16 cellular contexts compared by ENCODE assay signal in genomic region chr1:30198805-30199403, GRCh38.
DNase-seq lines count a peak whose midpoint lies in the region; ATAC-seq and TF ChIP-seq lines count a peak whose summit lies in the region.
"Had no signal": no experiment of that assay in that cellular context is flagged by ENCODE, and none has a peak within 500 bp of the region (broad histone marks: within the 10 kb centered on the region; RNA-seq: fewer than 3 reads in every experiment).

No MANE protein-coding gene starts in this region.

- no peak overlapping the region for H3K27ac ChIP-seq in GM23248
- H3K27ac ChIP-seq: BLaER1 treated with 17β-estradiol and CSF1 and Interleukin-3, amounts not matched to agents 10 nM and 100 nM had no signal

- no peaks in the 10 kb centered on the region for H3K9me3 Mint-ChIP-seq in stimulated activated effector memory CD8-positive, alpha-beta T cell treated with anti-CD3 and anti-CD28 coated beads, Interleukin-12 subunit alpha, Interleukin-12 subunit beta, amount 100 ng/mL, for 72 hours
- H3K9me3 Mint-ChIP-seq: CD8-positive, alpha-beta T cell had no signal

- CTCF ChIA-PET in HEK293T (lab: Yijun Ruan, JAX), result no interaction called here

- no peaks in the 10 kb centered on the region for H3K27me3 ChIP-seq in GM23248 (replicated peaks; ENCODE audit: insufficient read depth)
- H3K27me3 ChIP-seq: BLaER1 treated with 17β-estradiol and CSF1 and Interleukin-3, amounts not matched to agents 10 nM and 100 nM had no signal

- in situ Hi-C loops in GM23248 (cut with MboI), result no loop called here

- peak overlapping the region; percentile 87 for H3K27ac Mint-ChIP-seq in T-helper 17 cell
- peak overlapping the region; percentile 14 for H3K27ac Mint-ChIP-seq in stimulated activated effector memory CD8-positive, alpha-beta T cell treated with anti-CD3 and anti-CD28 coated beads, Interleukin-12 subunit alpha, Interleukin-12 subunit beta, amount 100 ng/mL, for 72 hours
- H3K27ac Mint-ChIP-seq: B cell; CD8-positive, alpha-beta T cell; IgD-negative memory B cell had no signal

- no peaks in the 10 kb centered on the region for H3K9me2 ChIP-seq in GM23248 (ENCODE audit: insufficient read depth)

- no peak overlapping the region for H3K4me3 ChIP-seq in GM23248
- H3K4me3 ChIP-seq: BLaER1 treated with 17β-estradiol and CSF1 and Interleukin-3, amounts not matched to agents 10 nM and 100 nM; HAP-1 had no signal

- no peaks in the 10 kb centered on the region for H3K9me3 ChIP-seq in T-helper 17 cell (ENCODE audit: control insufficient read depth, low read length, poor library complexity, severe bottlenecking)
- peaks cover 3% of the 10 kb centered on the region for H3K9me3 ChIP-seq in GM23248 (ENCODE audit: low read depth)
- H3K9me3 ChIP-seq: HAP-1 had no signal

- peaks cover 26% of the 10 kb centered on the region for H3K4me1 Mint-ChIP-seq in T-helper 17 cell
- H3K4me1 Mint-ChIP-seq in stimulated activated effector memory CD8-positive, alpha-beta T cell treated with anti-CD3 and anti-CD28 coated beads, Interleukin-12 subunit alpha, Interleukin-12 subunit beta, amount 100 ng/mL, for 72 hours, result peaks cover 22% of the 10 kb centered on the region
- H3K4me1 Mint-ChIP-seq: B cell, IgD-negative memory B cell had no signal

- H3K36me3 Mint-ChIP-seq in T-helper 17 cell (ENCODE audit: low read depth), result peaks cover 2% of the 10 kb centered on the region
- no peaks in the 10 kb centered on the region for H3K36me3 Mint-ChIP-seq in stimulated activated effector memory CD8-positive, alpha-beta T cell treated with anti-CD3 and anti-CD28 coated beads, Interleukin-12 subunit alpha, Interleukin-12 subunit beta, amount 100 ng/mL, for 72 hours
- H3K36me3 Mint-ChIP-seq: CD8-positive, alpha-beta T cell; IgD-negative memory B cell had no signal

- H3K79me2 ChIP-seq in GM23248 (ENCODE audit: insufficient read depth), result no peaks in the 10 kb centered on the region

- H3K9ac ChIP-seq in GM23248, result no peak overlapping the region
- H3K9ac ChIP-seq: BLaER1 treated with 17β-estradiol and CSF1 and Interleukin-3, amounts not matched to agents 10 nM and 100 nM had no signal

- H3K4me2 ChIP-seq in GM23248 (ENCODE audit: unreplicated experiment), result no peak overlapping the region
- H3K4me2 ChIP-seq: BLaER1 treated with 17β-estradiol and CSF1 and Interleukin-3, amounts not matched to agents 10 nM and 100 nM had no signal

- no peaks in the 10 kb centered on the region for H3K36me3 ChIP-seq in GM23248 (ENCODE audit: low read depth)
- H3K36me3 ChIP-seq: BLaER1 treated with 17β-estradiol and CSF1 and Interleukin-3, amounts not matched to agents 10 nM and 100 nM; HAP-1 had no signal

- H3K4me3 Mint-ChIP-seq in T-helper 17 cell, result no peak overlapping the region
- no peak overlapping the region for H3K4me3 Mint-ChIP-seq in stimulated activated effector memory CD8-positive, alpha-beta T cell treated with anti-CD3 and anti-CD28 coated beads, Interleukin-12 subunit alpha, Interleukin-12 subunit beta, amount 100 ng/mL, for 72 hours
- H3K4me3 Mint-ChIP-seq: B cell; CD8-positive, alpha-beta T cell; IgD-negative memory B cell had no signal

- H4K20me1 ChIP-seq in GM23248 (ENCODE audit: insufficient read depth), result no peaks in the 10 kb centered on the region
- H4K20me1 ChIP-seq: BLaER1 treated with 17β-estradiol and CSF1 and Interleukin-3, amounts not matched to agents 10 nM and 100 nM had no signal

- peaks cover 9% of the 10 kb centered on the region for H3K4me1 ChIP-seq in GM23248 (ENCODE audit: insufficient read depth)
- H3K4me1 ChIP-seq: HAP-1 had no signal

- POLR2A ChIA-PET in HEK293T (lab: Yijun Ruan, JAX), result no interaction called here

- WGBS in GM23248 (ENCODE audit: low coverage in 1 of 2, low lambda C conversion rate in 2 of 2, missing lambda C conversion rate in 2 of 2), 2 experiments, result 36 to 45% methylated on average over 6 of the region's 6 CpGs

- peak; percentile 6 for DNase-seq in HEK293T (ENCODE audit: extremely low spot score)
- no peak for DNase-seq in T-helper 17 cell
- DNase-seq in left kidney (ENCODE audit: low read depth, low spot score), result peak; percentile 72
- no peak for DNase-seq in stimulated activated effector memory CD8-positive, alpha-beta T cell treated with anti-CD3 and anti-CD28 coated beads, Interleukin-12 subunit alpha, Interleukin-12 subunit beta, amount 100 ng/mL, for 72 hours (ENCODE audit: low spot score in 2 of 2)
- DNase-seq in stimulated activated CD4-positive, alpha-beta T cell treated with anti-CD3 and anti-CD28 coated beads, Interleukin-2, amount 100 ng/mL, for 48 hours, result no peak
- DNase-seq in GM23248, result no peak
- DNase-seq: Calu3, DMS79 treated with DMSO at 0.1 percent for 48 hours, GF-D8 had no signal

- H3F3A ChIP-seq in GM23248 (ENCODE audit: insufficient read depth), result no peaks in the 10 kb centered on the region

- H2AFZ ChIP-seq in GM23248, result no peak overlapping the region

- ATAC-seq in T-helper 17 cell, result no peak
- ATAC-seq in stimulated activated effector memory CD8-positive, alpha-beta T cell treated with anti-CD3 and anti-CD28 coated beads, Interleukin-12 subunit alpha, Interleukin-12 subunit beta, amount 100 ng/mL, for 72 hours, result no peak
- ATAC-seq in GM21576 (IDR thresholded peaks at IDR 0.05; ENCODE audit: unreplicated experiment), result no peak
- ATAC-seq: CD8-positive, alpha-beta T cell; HepG2 had no signal

- no peaks in the 10 kb centered on the region for H3K27me3 Mint-ChIP-seq in T-helper 17 cell

TF ChIP-seq in HEK293T, 16 proteins besides CTCF, POLR2A, EP300 and RAD21:
- TF ChIP-seq SUZ12 (IDR thresholded peaks at IDR 0.05), result no peak
- no peak for TF ChIP-seq CTBP1 (IDR thresholded peaks at IDR 0.05; ENCODE audit: borderline replicate concordance)
- TF ChIP-seq BHLHE40 (IDR thresholded peaks at IDR 0.05; ENCODE audit: borderline replicate concordance), result no peak
- no peak for TF ChIP-seq FOXA1 (IDR thresholded peaks at IDR 0.05)
- no peak for TF ChIP-seq ARNT (IDR thresholded peaks at IDR 0.05)
- TF ChIP-seq LEF1 (IDR thresholded peaks at IDR 0.05; ENCODE audit: borderline replicate concordance), result no peak
- TF ChIP-seq SP1 (IDR thresholded peaks at IDR 0.05), result no peak
- TF ChIP-seq L3MBTL2 (conservative IDR thresholded peaks at IDR 0.05), result no peak
- TF ChIP-seq ZNF384 (IDR thresholded peaks at IDR 0.05), result no peak
- no peak for TF ChIP-seq ELF4 (IDR thresholded peaks at IDR 0.05)
- no peak for TF ChIP-seq FOXK2 (IDR thresholded peaks at IDR 0.05)
- no peak for TF ChIP-seq HDGF (IDR thresholded peaks at IDR 0.05; ENCODE audit: borderline replicate concordance)
- no peak for TF ChIP-seq FOXM1 (IDR thresholded peaks at IDR 0.05; ENCODE audit: borderline replicate concordance)
- TF ChIP-seq TARDBP (IDR thresholded peaks at IDR 0.05), result no peak

Comparison
In these comparisons a context has a peak if more than half of its experiments do, and no peak if none do; other contexts are left out.
1. DNase-seq: peak in HEK293T (single experiment) and left kidney (single experiment); none in T-helper 17 cell (0 of 3), stimulated activated effector memory CD8-positive, alpha-beta T cell treated with anti-CD3 and anti-CD28 coated beads, Interleukin-12 subunit alpha, Interleukin-12 subunit beta, amount 100 ng/mL, for 72 hours (0 of 2), stimulated activated CD4-positive, alpha-beta T cell treated with anti-CD3 and anti-CD28 coated beads, Interleukin-2, amount 100 ng/mL, for 48 hours (0 of 2) and GM23248 (single experiment).